In genomic region chr2:10957396-10957795, GRCh38 we compare ENCODE assay signal across 26 cellular contexts. TPM values are rescaled to one million over a fixed set of nuclear protein-coding genes. Genes with fewer than 3 reads are reported as not detected.
DNase-seq lines count a peak whose midpoint lies in the region; ATAC-seq and TF ChIP-seq lines count a peak whose summit lies in the region.
"Had no signal": no experiment of that assay in that cellular context is flagged by ENCODE, and none has a peak within 500 bp of the region (broad histone marks: within the 10 kb centered on the region; RNA-seq: fewer than 3 reads in every experiment).

No MANE protein-coding gene starts in this region.

- WGBS in GM23248 (ENCODE audit: low coverage in 1 of 2, low lambda C conversion rate in 2 of 2, missing lambda C conversion rate in 2 of 2), 2 experiments, result 41% methylated on average over 3 of the region's 3 CpGs

- no peaks in the 10 kb centered on the region for H3K27me3 ChIP-seq in GM23248 (replicated peaks; ENCODE audit: insufficient read depth)

- peaks cover 16% of the 10 kb centered on the region for H3K4me1 ChIP-seq in GM23248 (ENCODE audit: insufficient read depth)

- H3K4me2 ChIP-seq in GM23248 (ENCODE audit: unreplicated experiment), result no peak overlapping the region
- H3K4me2 ChIP-seq: BLaER1 treated with 17β-estradiol and CSF1 and Interleukin-3, amounts not matched to agents 10 nM and 100 nM had no signal

- TF ChIP-seq CTCF in foreskin fibroblast (IDR thresholded peaks at IDR 0.05; ENCODE audit: low read depth, low read length), result no peak

- H3F3A ChIP-seq in GM23248 (ENCODE audit: insufficient read depth), result peaks cover 10% of the 10 kb centered on the region; the same call in 1 of the 2 replicates

- no peaks in the 10 kb centered on the region for H3K79me2 ChIP-seq in GM23248 (ENCODE audit: insufficient read depth)

- in situ Hi-C loops in GM23248 (cut with MboI), result no loop called here

- H3K9ac ChIP-seq in GM23248, result no peak overlapping the region
- H3K9ac ChIP-seq: BLaER1 treated with 17β-estradiol and CSF1 and Interleukin-3, amounts not matched to agents 10 nM and 100 nM had no signal

- ATAC-seq in GM21786 (IDR thresholded peaks at IDR 0.05; ENCODE audit: unreplicated experiment) (no peak), HG02973 (IDR thresholded peaks at IDR 0.05; ENCODE audit: unreplicated experiment) (no peak)

- H3K36me3 ChIP-seq in GM23248 (ENCODE audit: low read depth), result no peaks in the 10 kb centered on the region
- H3K36me3 ChIP-seq: BLaER1 treated with 17β-estradiol and CSF1 and Interleukin-3, amounts not matched to agents 10 nM and 100 nM had no signal

- H4K20me1 ChIP-seq in GM23248 (ENCODE audit: insufficient read depth), result no peaks in the 10 kb centered on the region
- H4K20me1 ChIP-seq: BLaER1 treated with 17β-estradiol and CSF1 and Interleukin-3, amounts not matched to agents 10 nM and 100 nM had no signal

- H2AFZ ChIP-seq in GM23248, result no peak overlapping the region

- no peaks in the 10 kb centered on the region for H3K9me2 ChIP-seq in GM23248 (ENCODE audit: insufficient read depth)

- no peak overlapping the region for H3K27ac ChIP-seq in GM23248
- H3K27ac ChIP-seq: 22Rv1; BLaER1 treated with 17β-estradiol and CSF1 and Interleukin-3, amounts not matched to agents 10 nM and 100 nM; HL-60 had no signal

- H3K9me3 ChIP-seq in GM23248 (ENCODE audit: low read depth), result no peaks in the 10 kb centered on the region

- DNase-seq in activated effector memory CD4-positive, alpha-beta T cell treated with anti-CD3 and anti-CD28 coated beads, Interleukin-2, amount 50 U/mL, for 16 hours, result peak; percentile 30
- DNase-seq in activated effector memory CD4-positive, alpha-beta T cell treated with Interleukin-2 at 50 U/mL for 16 hours, result no peak
- DNase-seq in GM23248 (peak; percentile 59), foreskin fibroblast (peak; percentile 18 to 43), islet precursor cell (no peak), kidney glomerular epithelial cell (lab: John Stamatoyannopoulos, UW) (no peak)
- DNase-seq: AML-193; CD4-positive, alpha-beta T cell; COR-L47; DMS53; GOT3; HCEC 1CT; NCI-H1048; NCI-H1417; NCI-H1694; NCI-H2081; NCI-H2227 treated with DMSO at 0.1 percent for 48 hours; NCI-H510A; NCI-H69; RPMI8226; SHP77 had no signal

- H3K4me3 ChIP-seq in GM23248, result no peak overlapping the region
- no peak overlapping the region for H3K4me3 ChIP-seq in foreskin fibroblast (ENCODE audit: low read depth in 1 of 2, low read length in 2 of 2)
- H3K4me3 ChIP-seq: BLaER1 treated with 17β-estradiol and CSF1 and Interleukin-3, amounts not matched to agents 10 nM and 100 nM had no signal

RNA-seq across cellular contexts. Expression of gene KCNF1, which starts 45.7 kb away (rescaled TPM):
- 0.97 TPM in 1 of 2 replicates, not detected in the other for total RNA-seq in GM23248 (2014; rRNA removed; shearing (Covaris generic))
- polyA plus RNA-seq in GM23248 (2016; fragmentation: Nextera tagmentation; extraction: Ambion mirVana), result 0.10 TPM in 2 replicates
- total RNA-seq: CD4-positive, alpha-beta T cell had no signal

Comparison
In these comparisons a context has a peak if more than half of its experiments do, and no peak if none do; other contexts are left out.
1. DNase-seq: peak in activated effector memory CD4-positive, alpha-beta T cell treated with anti-CD3 and anti-CD28 coated beads, Interleukin-2, amount 50 U/mL, for 16 hours (single experiment), GM23248 (single experiment) and foreskin fibroblast (2 of 2); none in activated effector memory CD4-positive, alpha-beta T cell treated with Interleukin-2 at 50 U/mL for 16 hours (single experiment), islet precursor cell (single experiment) and kidney glomerular epithelial cell (single experiment).